ENCODE assay signal across 9 cellular contexts in genomic region chr20:47205577-47206123, GRCh38.
DNase-seq lines count a peak whose midpoint lies in the region; ATAC-seq and TF ChIP-seq lines count a peak whose summit lies in the region.
"Had no signal": no experiment of that assay in that cellular context is flagged by ENCODE, and none has a peak within 500 bp of the region (broad histone marks: within the 10 kb centered on the region; RNA-seq: fewer than 3 reads in every experiment).

No MANE protein-coding gene starts in this region.

- H3K9me2 ChIP-seq in GM23338 (ENCODE audit: insufficient read depth), result no peaks in the 10 kb centered on the region

- intact Hi-C loops in CD8-positive, alpha-beta T cell (cut with DNase I, micrococcal nuclease), result loop anchor here in 1 of 2 experiments (2.0 kb wide), 1 partner anchor 179 kb away; no protein-coding TSS in a partner anchor

- no peak overlapping the region for H3K4me3 Mint-ChIP-seq in CD8-positive, alpha-beta T cell
- H3K4me3 Mint-ChIP-seq in GM23338, result no peak overlapping the region
- no peak overlapping the region for H3K4me3 Mint-ChIP-seq in activated T-cell treated with anti-CD3 and anti-CD28 coated beads, Interleukin-2, amount 50 U/mL, for 4 hours
- H3K4me3 Mint-ChIP-seq in effector memory CD8-positive, alpha-beta T cell, result no peak overlapping the region
- H3K4me3 Mint-ChIP-seq: naive thymus-derived CD8-positive, alpha-beta T cell had no signal

- CTCF ChIA-PET in CD8-positive, alpha-beta T cell (lab: Charles Lee), result interaction anchor here (0.6 to 11.0 kb wide), 14 partner anchors 9 to 525 kb away, joined by 3 to 115 read pairs (median 4); no protein-coding TSS in a partner anchor

- no peaks in the 10 kb centered on the region for H3K27me3 Mint-ChIP-seq in CD8-positive, alpha-beta T cell (ENCODE audit: low read depth)
- peaks cover 8% of the 10 kb centered on the region for H3K27me3 Mint-ChIP-seq in GM23338 (ENCODE audit: insufficient read depth, low read depth, poor library complexity)
- no peaks in the 10 kb centered on the region for H3K27me3 Mint-ChIP-seq in activated T-cell treated with anti-CD3 and anti-CD28 coated beads, Interleukin-2, amount 50 U/mL, for 4 hours (ENCODE audit: low read depth)
- H3K27me3 Mint-ChIP-seq in effector memory CD8-positive, alpha-beta T cell, result no peaks in the 10 kb centered on the region
- H3K27me3 Mint-ChIP-seq: naive thymus-derived CD8-positive, alpha-beta T cell had no signal

- H3K27ac ChIP-seq in CD8-positive, alpha-beta T cell (ENCODE audit: low read depth, low read length), result no peak overlapping the region
- no peak overlapping the region for H3K27ac ChIP-seq in GM23338 (ENCODE audit: low read depth)

- DNase-seq in CD8-positive, alpha-beta T cell, result peak in 3 of 7 experiments; percentile 49 to 69 (median 55)
- DNase-seq in GM23338 (ENCODE audit: low spot score) (peak; percentile 74), NCI-H345 (lab: John Stamatoyannopoulos, UW) (peak; percentile 81), glomerular visceral epithelial cell (ENCODE audit: extremely low spot score) (peak; percentile 57), putamen (ENCODE audit: low spot score) (peak; percentile 10)
- peak; percentile 58 for DNase-seq in activated T-cell treated with anti-CD3 and anti-CD28 coated beads, Interleukin-2, amount 50 U/mL, for 4 hours
- DNase-seq in effector memory CD8-positive, alpha-beta T cell, result no peak
- no peak for DNase-seq in activated naive CD4-positive, alpha-beta T cell treated with Interleukin-2 at 50 U/mL for 16 hours

- ATAC-seq in CD8-positive, alpha-beta T cell, result peak; percentile 76
- peak; percentile 61 for ATAC-seq in GM23338
- peak in 1 of 2 donors; percentile 87 for ATAC-seq in activated T-cell treated with anti-CD3 and anti-CD28 coated beads, Interleukin-2, amount 50 U/mL, for 4 hours
- ATAC-seq in effector memory CD8-positive, alpha-beta T cell (replicated peaks), result no peak

- H3K79me2 ChIP-seq in GM23338 (replicated peaks; ENCODE audit: insufficient read depth), result 0 out of 2 replicates have a peak, but pooled peaks cover 1% of the 10 kb centered on the region

- peaks cover 10% of the 10 kb centered on the region for H3K36me3 ChIP-seq in CD8-positive, alpha-beta T cell (ENCODE audit: insufficient read depth, low read length)
- H3K36me3 ChIP-seq in GM23338 (ENCODE audit: insufficient read depth), result peaks cover 22% of the 10 kb centered on the region

- no peaks in the 10 kb centered on the region for H3K4me1 ChIP-seq in CD8-positive, alpha-beta T cell (ENCODE audit: insufficient read depth, low read length)
- peaks cover 18% of the 10 kb centered on the region for H3K4me1 ChIP-seq in GM23338 (ENCODE audit: insufficient read depth)

- peak; percentile 63 for TF ChIP-seq CTCF in CD8-positive, alpha-beta T cell (IDR thresholded peaks at IDR 0.05)
- peak; percentile 62 to 71 for TF ChIP-seq CTCF in GM23338 (conservative IDR thresholded peaks at IDR 0.05; ENCODE audit: low read depth in 2 of 2)

- H3K4me3 ChIP-seq in CD8-positive, alpha-beta T cell (ENCODE audit: low read depth, low read length), result no peak overlapping the region
- H3K4me3 ChIP-seq in GM23338, result no peak overlapping the region

- H4K20me1 ChIP-seq in GM23338 (replicated peaks; ENCODE audit: insufficient read depth), result no peaks in the 10 kb centered on the region

- peaks cover 4% of the 10 kb centered on the region for H3K4me1 Mint-ChIP-seq in CD8-positive, alpha-beta T cell (ENCODE audit: low read depth)
- H3K4me1 Mint-ChIP-seq in GM23338, result peaks cover 21% of the 10 kb centered on the region
- no peaks in the 10 kb centered on the region for H3K4me1 Mint-ChIP-seq in activated T-cell treated with anti-CD3 and anti-CD28 coated beads, Interleukin-2, amount 50 U/mL, for 4 hours (ENCODE audit: low read depth)
- no peaks in the 10 kb centered on the region for H3K4me1 Mint-ChIP-seq in effector memory CD8-positive, alpha-beta T cell (ENCODE audit: low read depth in 2 of 2)

- POLR2A ChIA-PET in CD8-positive, alpha-beta T cell (lab: Charles Lee), result interaction anchor here (0.7 to 1.3 kb wide), 2 partner anchors 9 to 178 kb away, joined by 3 to 5 read pairs; no protein-coding TSS in a partner anchor

- H3K9me3 Mint-ChIP-seq in CD8-positive, alpha-beta T cell, result no peaks in the 10 kb centered on the region
- no peaks in the 10 kb centered on the region; the same call in 2 of the 3 replicates for H3K9me3 Mint-ChIP-seq in GM23338
- H3K9me3 Mint-ChIP-seq in activated T-cell treated with anti-CD3 and anti-CD28 coated beads, Interleukin-2, amount 50 U/mL, for 4 hours, result no peaks in the 10 kb centered on the region
- no peaks in the 10 kb centered on the region for H3K9me3 Mint-ChIP-seq in effector memory CD8-positive, alpha-beta T cell
- H3K9me3 Mint-ChIP-seq: naive thymus-derived CD8-positive, alpha-beta T cell had no signal

- 0 out of 2 replicates have a peak, but pooled peaks cover 6% of the 10 kb centered on the region for H3F3A ChIP-seq in GM23338 (replicated peaks; ENCODE audit: low read depth)

- no peaks in the 10 kb centered on the region for H3K27me3 ChIP-seq in CD8-positive, alpha-beta T cell (ENCODE audit: insufficient read depth, low read length)
- H3K27me3 ChIP-seq in GM23338 (ENCODE audit: insufficient read depth), result no peaks in the 10 kb centered on the region

- peaks cover 24% of the 10 kb centered on the region for H3K36me3 Mint-ChIP-seq in CD8-positive, alpha-beta T cell
- H3K36me3 Mint-ChIP-seq in GM23338 (ENCODE audit: low read depth), result peaks cover 30% of the 10 kb centered on the region
- H3K36me3 Mint-ChIP-seq in activated T-cell treated with anti-CD3 and anti-CD28 coated beads, Interleukin-2, amount 50 U/mL, for 4 hours (ENCODE audit: insufficient read depth), result peaks cover 12% of the 10 kb centered on the region
- peaks cover 19% of the 10 kb centered on the region for H3K36me3 Mint-ChIP-seq in effector memory CD8-positive, alpha-beta T cell (ENCODE audit: insufficient read depth)

- no peak overlapping the region for H3K4me2 ChIP-seq in GM23338

- peak overlapping the region; percentile 34 for H3K27ac Mint-ChIP-seq in CD8-positive, alpha-beta T cell
- peak overlapping the region; percentile 51; the same call in 1 of the 2 replicates for H3K27ac Mint-ChIP-seq in GM23338
- H3K27ac Mint-ChIP-seq in effector memory CD8-positive, alpha-beta T cell, result peak overlapping the region in 1 of 2 donors; percentile 69

- no peak overlapping the region for H2AFZ ChIP-seq in GM23338

- no peaks in the 10 kb centered on the region for H3K9me3 ChIP-seq in CD8-positive, alpha-beta T cell (ENCODE audit: low read length)

TF ChIP-seq in GM23338, 12 proteins besides CTCF, POLR2A, EP300 and RAD21 (continues in another document):
- TF ChIP-seq, protein P1, sequence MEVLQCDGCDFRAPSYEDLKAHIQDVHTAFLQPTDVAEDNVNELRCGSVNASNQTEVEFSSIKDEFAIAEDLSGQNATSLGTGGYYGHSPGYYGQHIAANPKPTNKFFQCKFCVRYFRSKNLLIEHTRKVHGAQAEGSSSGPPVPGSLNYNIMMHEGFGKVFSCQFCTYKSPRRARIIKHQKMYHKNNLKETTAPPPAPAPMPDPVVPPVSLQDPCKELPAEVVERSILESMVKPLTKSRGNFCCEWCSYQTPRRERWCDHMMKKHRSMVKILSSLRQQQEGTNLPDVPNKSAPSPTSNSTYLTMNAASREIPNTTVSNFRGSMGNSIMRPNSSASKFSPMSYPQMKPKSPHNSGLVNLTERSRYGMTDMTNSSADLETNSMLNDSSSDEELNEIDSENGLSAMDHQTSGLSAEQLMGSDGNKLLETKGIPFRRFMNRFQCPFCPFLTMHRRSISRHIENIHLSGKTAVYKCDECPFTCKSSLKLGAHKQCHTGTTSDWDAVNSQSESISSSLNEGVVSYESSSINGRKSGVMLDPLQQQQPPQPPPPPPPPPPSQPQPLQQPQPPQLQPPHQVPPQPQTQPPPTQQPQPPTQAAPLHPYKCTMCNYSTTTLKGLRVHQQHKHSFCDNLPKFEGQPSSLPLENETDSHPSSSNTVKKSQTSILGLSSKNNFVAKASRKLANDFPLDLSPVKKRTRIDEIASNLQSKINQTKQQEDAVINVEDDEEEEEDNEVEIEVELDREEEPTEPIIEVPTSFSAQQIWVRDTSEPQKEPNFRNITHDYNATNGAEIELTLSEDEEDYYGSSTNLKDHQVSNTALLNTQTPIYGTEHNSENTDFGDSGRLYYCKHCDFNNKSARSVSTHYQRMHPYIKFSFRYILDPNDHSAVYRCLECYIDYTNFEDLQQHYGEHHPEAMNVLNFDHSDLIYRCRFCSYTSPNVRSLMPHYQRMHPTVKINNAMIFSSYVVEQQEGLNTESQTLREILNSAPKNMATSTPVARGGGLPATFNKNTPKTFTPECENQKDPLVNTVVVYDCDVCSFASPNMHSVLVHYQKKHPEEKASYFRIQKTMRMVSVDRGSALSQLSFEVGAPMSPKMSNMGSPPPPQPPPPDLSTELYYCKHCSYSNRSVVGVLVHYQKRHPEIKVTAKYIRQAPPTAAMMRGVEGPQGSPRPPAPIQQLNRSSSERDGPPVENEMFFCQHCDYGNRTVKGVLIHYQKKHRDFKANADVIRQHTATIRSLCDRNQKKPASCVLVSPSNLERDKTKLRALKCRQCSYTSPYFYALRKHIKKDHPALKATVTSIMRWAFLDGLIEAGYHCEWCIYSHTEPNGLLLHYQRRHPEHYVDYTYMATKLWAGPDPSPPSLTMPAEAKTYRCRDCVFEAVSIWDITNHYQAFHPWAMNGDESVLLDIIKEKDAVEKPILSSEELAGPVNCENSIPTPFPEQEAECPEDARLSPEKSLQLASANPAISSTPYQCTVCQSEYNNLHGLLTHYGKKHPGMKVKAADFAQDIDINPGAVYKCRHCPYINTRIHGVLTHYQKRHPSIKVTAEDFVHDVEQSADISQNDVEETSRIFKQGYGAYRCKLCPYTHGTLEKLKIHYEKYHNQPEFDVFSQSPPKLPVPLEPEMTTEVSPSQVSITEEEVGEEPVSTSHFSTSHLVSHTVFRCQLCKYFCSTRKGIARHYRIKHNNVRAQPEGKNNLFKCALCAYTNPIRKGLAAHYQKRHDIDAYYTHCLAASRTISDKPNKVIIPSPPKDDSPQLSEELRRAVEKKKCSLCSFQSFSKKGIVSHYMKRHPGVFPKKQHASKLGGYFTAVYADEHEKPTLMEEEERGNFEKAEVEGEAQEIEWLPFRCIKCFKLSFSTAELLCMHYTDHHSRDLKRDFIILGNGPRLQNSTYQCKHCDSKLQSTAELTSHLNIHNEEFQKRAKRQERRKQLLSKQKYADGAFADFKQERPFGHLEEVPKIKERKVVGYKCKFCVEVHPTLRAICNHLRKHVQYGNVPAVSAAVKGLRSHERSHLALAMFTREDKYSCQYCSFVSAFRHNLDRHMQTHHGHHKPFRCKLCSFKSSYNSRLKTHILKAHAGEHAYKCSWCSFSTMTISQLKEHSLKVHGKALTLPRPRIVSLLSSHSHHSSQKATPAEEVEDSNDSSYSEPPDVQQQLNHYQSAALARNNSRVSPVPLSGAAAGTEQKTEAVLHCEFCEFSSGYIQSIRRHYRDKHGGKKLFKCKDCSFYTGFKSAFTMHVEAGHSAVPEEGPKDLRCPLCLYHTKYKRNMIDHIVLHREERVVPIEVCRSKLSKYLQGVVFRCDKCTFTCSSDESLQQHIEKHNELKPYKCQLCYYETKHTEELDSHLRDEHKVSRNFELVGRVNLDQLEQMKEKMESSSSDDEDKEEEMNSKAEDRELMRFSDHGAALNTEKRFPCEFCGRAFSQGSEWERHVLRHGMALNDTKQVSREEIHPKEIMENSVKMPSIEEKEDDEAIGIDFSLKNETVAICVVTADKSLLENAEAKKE (CRISPR knock-in tag; IDR thresholded peaks at IDR 0.05), result no peak

Comparison
In these comparisons a context has a peak if more than half of its experiments do, and no peak if none do; other contexts are left out.
1. DNase-seq: peak in GM23338 (single experiment), NCI-H345 (single experiment), activated T-cell treated with anti-CD3 and anti-CD28 coated beads, Interleukin-2, amount 50 U/mL, for 4 hours (single experiment), glomerular visceral epithelial cell (single experiment) and putamen (single experiment); none in effector memory CD8-positive, alpha-beta T cell (0 of 3) and activated naive CD4-positive, alpha-beta T cell treated with Interleukin-2 at 50 U/mL for 16 hours (single experiment).